12 cellular contexts compared by ENCODE assay signal in the genomic region with DNA sequence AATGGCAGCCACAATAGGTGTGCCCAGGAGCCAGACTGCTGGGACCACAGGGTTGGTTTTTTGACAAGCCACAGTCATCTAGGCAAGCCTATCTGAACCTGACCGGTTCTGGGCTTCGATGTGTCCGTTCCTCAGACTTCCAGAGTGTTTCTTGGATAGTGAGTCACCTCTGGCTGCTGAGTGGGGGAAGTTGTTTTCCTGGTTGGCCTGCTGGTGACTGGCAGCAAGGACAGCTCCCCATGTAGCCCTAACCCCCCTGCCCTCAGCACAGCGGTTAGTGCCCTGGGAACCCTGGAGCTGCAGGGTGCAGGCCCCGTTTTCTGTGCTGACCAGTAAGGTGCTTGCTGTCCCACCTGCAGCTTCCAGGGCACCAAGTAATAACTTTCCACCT.
DNase-seq lines count a peak whose midpoint lies in the region; ATAC-seq and TF ChIP-seq lines count a peak whose summit lies in the region.
"Had no signal": no experiment of that assay in that cellular context is flagged by ENCODE, and none has a peak within 500 bp of the region (broad histone marks: within the 10 kb centered on the region; RNA-seq: fewer than 3 reads in every experiment).

No MANE protein-coding gene starts in this region.

- no peak overlapping the region for H2AFZ ChIP-seq in MM.1S (ENCODE audit: low read length)

- peaks cover 45% of the 10 kb centered on the region for H3K36me3 ChIP-seq in cardiac muscle cell
- H3K36me3 ChIP-seq in adipocyte (ENCODE audit: control insufficient read depth, insufficient read depth, low read length, severe bottlenecking) = peaks cover 90% of the 10 kb centered on the region
- peaks cover 59% of the 10 kb centered on the region for H3K36me3 ChIP-seq in thoracic aorta
- H3K36me3 ChIP-seq in MM.1S (replicated peaks; ENCODE audit: insufficient read depth, low read length) = no peaks in the 10 kb centered on the region

- H3K4me1 ChIP-seq in cardiac muscle cell (ENCODE audit: low read depth) (no peaks in the 10 kb centered on the region), adipocyte (ENCODE audit: control insufficient read depth, insufficient read depth, low read length) (peaks cover 5% of the 10 kb centered on the region), thoracic aorta (ENCODE audit: control insufficient read depth in 1 of 2, low read depth in 2 of 2) (peaks cover 3 to 19% of the 10 kb centered on the region in 2 donors), MM.1S (ENCODE audit: low read length) (no peaks in the 10 kb centered on the region)

- ATAC-seq in left cardiac atrium (no peak), thoracic aorta (ENCODE audit: insufficient number of reproducible peaks, low FRiP score, low read depth) (no peak), HG03045 (IDR thresholded peaks at IDR 0.05; ENCODE audit: unreplicated experiment) (no peak)

- intact Hi-C loops in left cardiac atrium (cut with DNase I) = loop anchor here in 1 of 2 donors (10.0 kb wide), 1 partner anchor 136 kb away; no protein-coding TSS in a partner anchor

- H3K9me3 ChIP-seq in cardiac muscle cell (ENCODE audit: low read depth) = no peaks in the 10 kb centered on the region
- H3K9me3 ChIP-seq in adipocyte (ENCODE audit: control insufficient read depth, low read length) = no peaks in the 10 kb centered on the region
- H3K9me3 ChIP-seq in thoracic aorta = no peaks in the 10 kb centered on the region
- H3K9me3 ChIP-seq in MM.1S (replicated peaks; ENCODE audit: insufficient read depth, low read length) = no peaks in the 10 kb centered on the region

- no peak overlapping the region for H3K4me2 ChIP-seq in MM.1S (ENCODE audit: low read depth, low read length)

- H3K27ac ChIP-seq in cardiac muscle cell (no peak overlapping the region), thoracic aorta (no peak overlapping the region), MM.1S (ENCODE audit: low read length) (no peak overlapping the region)

- H3K9ac ChIP-seq in adipocyte (ENCODE audit: low read length) (no peak overlapping the region), MM.1S (ENCODE audit: low read length) (no peak overlapping the region)

- DNase-seq in cardiac muscle cell (ENCODE audit: low read depth in 1 of 2, low spot score in 1 of 2) (peak in 1 of 2 donors; percentile 55), left cardiac atrium (no peak), adipocyte (ENCODE audit: low read depth) (peak; percentile 38), fibroblast of peridontal ligament (ENCODE audit: extremely low read depth) (peak; percentile 60), thoracic aorta (ENCODE audit: low spot score) (no peak), retina (no peak), MM.1S (no peak)
- DNase-seq: activated CD4-positive, alpha-beta T cell treated with anti-CD3 and anti-CD28 coated beads for 1 hour; foreskin melanocyte; SHP77 treated with DMSO at 0.1 percent for 48 hours; small intestine had no signal

- H3K79me2 ChIP-seq in MM.1S (ENCODE audit: low read length) = no peaks in the 10 kb centered on the region

- H4K20me1 ChIP-seq in MM.1S (ENCODE audit: insufficient read depth, low read length) = no peaks in the 10 kb centered on the region

- no peak overlapping the region for H3K4me3 ChIP-seq in cardiac muscle cell
- no peak overlapping the region for H3K4me3 ChIP-seq in adipocyte (ENCODE audit: low read length)
- H3K4me3 ChIP-seq in thoracic aorta = no peak overlapping the region
- no peak overlapping the region for H3K4me3 ChIP-seq in MM.1S (ENCODE audit: low read length)

- H3K27me3 ChIP-seq in cardiac muscle cell (no peaks in the 10 kb centered on the region), adipocyte (replicated peaks; ENCODE audit: control insufficient read depth, insufficient read depth, low read length) (no peaks in the 10 kb centered on the region), thoracic aorta (replicated peaks; ENCODE audit: insufficient read depth) (no peaks in the 10 kb centered on the region), MM.1S (replicated peaks; ENCODE audit: insufficient read depth, low read length) (no peaks in the 10 kb centered on the region)

- H3F3A ChIP-seq in MM.1S (ENCODE audit: insufficient read depth, low read length) = no peaks in the 10 kb centered on the region

- TF ChIP-seq CTCF in cardiac muscle cell (IDR thresholded peaks at IDR 0.05; ENCODE audit: low read depth, low read length) = peak; percentile 23
- TF ChIP-seq CTCF in thoracic aorta (IDR thresholded peaks at IDR 0.05) = peak; percentile 18
- no peak for TF ChIP-seq CTCF in MM.1S (IDR thresholded peaks at IDR 0.05; ENCODE audit: low read length)

- no peaks in the 10 kb centered on the region for H3K9me2 ChIP-seq in MM.1S (replicated peaks; ENCODE audit: insufficient read depth, low read length)

Comparison
In these comparisons a context has a peak if more than half of its experiments do, and no peak if none do; other contexts are left out.
1. DNase-seq: peak in adipocyte (single experiment) and fibroblast of peridontal ligament (single experiment); none in left cardiac atrium (single experiment), thoracic aorta (single experiment), retina (single experiment) and MM.1S (single experiment).